1 cellular context compared by ENCODE assay signal in the genomic region with DNA sequence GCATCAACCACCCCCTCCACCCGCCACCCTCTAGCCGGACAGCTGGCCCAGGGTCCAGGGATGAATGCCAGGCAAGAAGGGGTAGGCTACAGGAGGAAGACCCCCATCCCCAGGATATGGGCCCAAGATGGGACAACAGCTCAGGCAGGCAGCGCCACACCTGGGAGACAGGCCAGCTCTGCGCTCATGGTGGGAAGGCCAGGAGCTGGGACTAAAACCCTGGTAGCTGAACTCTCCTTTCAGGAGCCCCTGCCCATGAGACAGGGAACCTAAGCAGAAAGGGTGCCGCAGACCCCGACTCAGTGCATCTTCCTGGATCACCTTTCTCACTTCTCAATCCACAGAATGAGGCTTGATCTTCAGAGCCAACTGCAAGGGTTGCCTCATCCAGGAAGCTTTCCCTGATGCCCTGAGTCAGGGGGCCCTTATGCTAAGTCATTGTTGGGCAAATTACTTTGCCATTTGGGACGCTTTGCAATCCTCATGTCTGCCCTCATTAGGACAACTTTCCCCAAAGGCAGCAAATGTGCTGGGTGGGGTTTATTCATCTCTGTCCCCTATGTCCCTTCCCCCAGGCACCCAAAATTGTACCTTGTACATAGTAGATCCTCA.
TF ChIP-seq lines count a peak whose summit lies in the region.

No MANE protein-coding gene starts in this region.

TF ChIP-seq in GM23338, 12 proteins besides CTCF, POLR2A, EP300 and RAD21 (continued from another document):
- TF ChIP-seq, protein P1, sequence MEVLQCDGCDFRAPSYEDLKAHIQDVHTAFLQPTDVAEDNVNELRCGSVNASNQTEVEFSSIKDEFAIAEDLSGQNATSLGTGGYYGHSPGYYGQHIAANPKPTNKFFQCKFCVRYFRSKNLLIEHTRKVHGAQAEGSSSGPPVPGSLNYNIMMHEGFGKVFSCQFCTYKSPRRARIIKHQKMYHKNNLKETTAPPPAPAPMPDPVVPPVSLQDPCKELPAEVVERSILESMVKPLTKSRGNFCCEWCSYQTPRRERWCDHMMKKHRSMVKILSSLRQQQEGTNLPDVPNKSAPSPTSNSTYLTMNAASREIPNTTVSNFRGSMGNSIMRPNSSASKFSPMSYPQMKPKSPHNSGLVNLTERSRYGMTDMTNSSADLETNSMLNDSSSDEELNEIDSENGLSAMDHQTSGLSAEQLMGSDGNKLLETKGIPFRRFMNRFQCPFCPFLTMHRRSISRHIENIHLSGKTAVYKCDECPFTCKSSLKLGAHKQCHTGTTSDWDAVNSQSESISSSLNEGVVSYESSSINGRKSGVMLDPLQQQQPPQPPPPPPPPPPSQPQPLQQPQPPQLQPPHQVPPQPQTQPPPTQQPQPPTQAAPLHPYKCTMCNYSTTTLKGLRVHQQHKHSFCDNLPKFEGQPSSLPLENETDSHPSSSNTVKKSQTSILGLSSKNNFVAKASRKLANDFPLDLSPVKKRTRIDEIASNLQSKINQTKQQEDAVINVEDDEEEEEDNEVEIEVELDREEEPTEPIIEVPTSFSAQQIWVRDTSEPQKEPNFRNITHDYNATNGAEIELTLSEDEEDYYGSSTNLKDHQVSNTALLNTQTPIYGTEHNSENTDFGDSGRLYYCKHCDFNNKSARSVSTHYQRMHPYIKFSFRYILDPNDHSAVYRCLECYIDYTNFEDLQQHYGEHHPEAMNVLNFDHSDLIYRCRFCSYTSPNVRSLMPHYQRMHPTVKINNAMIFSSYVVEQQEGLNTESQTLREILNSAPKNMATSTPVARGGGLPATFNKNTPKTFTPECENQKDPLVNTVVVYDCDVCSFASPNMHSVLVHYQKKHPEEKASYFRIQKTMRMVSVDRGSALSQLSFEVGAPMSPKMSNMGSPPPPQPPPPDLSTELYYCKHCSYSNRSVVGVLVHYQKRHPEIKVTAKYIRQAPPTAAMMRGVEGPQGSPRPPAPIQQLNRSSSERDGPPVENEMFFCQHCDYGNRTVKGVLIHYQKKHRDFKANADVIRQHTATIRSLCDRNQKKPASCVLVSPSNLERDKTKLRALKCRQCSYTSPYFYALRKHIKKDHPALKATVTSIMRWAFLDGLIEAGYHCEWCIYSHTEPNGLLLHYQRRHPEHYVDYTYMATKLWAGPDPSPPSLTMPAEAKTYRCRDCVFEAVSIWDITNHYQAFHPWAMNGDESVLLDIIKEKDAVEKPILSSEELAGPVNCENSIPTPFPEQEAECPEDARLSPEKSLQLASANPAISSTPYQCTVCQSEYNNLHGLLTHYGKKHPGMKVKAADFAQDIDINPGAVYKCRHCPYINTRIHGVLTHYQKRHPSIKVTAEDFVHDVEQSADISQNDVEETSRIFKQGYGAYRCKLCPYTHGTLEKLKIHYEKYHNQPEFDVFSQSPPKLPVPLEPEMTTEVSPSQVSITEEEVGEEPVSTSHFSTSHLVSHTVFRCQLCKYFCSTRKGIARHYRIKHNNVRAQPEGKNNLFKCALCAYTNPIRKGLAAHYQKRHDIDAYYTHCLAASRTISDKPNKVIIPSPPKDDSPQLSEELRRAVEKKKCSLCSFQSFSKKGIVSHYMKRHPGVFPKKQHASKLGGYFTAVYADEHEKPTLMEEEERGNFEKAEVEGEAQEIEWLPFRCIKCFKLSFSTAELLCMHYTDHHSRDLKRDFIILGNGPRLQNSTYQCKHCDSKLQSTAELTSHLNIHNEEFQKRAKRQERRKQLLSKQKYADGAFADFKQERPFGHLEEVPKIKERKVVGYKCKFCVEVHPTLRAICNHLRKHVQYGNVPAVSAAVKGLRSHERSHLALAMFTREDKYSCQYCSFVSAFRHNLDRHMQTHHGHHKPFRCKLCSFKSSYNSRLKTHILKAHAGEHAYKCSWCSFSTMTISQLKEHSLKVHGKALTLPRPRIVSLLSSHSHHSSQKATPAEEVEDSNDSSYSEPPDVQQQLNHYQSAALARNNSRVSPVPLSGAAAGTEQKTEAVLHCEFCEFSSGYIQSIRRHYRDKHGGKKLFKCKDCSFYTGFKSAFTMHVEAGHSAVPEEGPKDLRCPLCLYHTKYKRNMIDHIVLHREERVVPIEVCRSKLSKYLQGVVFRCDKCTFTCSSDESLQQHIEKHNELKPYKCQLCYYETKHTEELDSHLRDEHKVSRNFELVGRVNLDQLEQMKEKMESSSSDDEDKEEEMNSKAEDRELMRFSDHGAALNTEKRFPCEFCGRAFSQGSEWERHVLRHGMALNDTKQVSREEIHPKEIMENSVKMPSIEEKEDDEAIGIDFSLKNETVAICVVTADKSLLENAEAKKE (CRISPR knock-in tag; IDR thresholded peaks at IDR 0.05), result no peak
- TF ChIP-seq EZH2 (IDR thresholded peaks at IDR 0.05; ENCODE audit: low read depth, unreplicated experiment), result no peak
